ENCODE assay signal across 2 cellular contexts in genomic region chr12:54680374-54680773, GRCh38.
TF ChIP-seq lines count a peak whose summit lies in the region.

No MANE protein-coding gene starts in this region.

TF ChIP-seq in GM23338, 12 proteins besides CTCF, POLR2A, EP300 and RAD21:
- TF ChIP-seq ETS1 (IDR thresholded peaks at IDR 0.05) (no peak), EZH2phosphoT487 (IDR thresholded peaks at IDR 0.05; ENCODE audit: unreplicated experiment) (no peak), EZH2 (IDR thresholded peaks at IDR 0.05; ENCODE audit: low read depth, unreplicated experiment) (no peak)

TF ChIP-seq in GM12878, 131 proteins besides CTCF, POLR2A, EP300 and RAD21:
- no peak for TF ChIP-seq BHLHE40 (IDR thresholded peaks at IDR 0.05; ENCODE audit: borderline replicate concordance in 1 of 2, low read depth in 2 of 2, low read length in 1 of 2)
- TF ChIP-seq CBX5 (IDR thresholded peaks at IDR 0.05; ENCODE audit: low read depth) = no peak
- TF ChIP-seq RELB (IDR thresholded peaks at IDR 0.05; ENCODE audit: low read depth) = no peak
- TF ChIP-seq PAX5 (IDR thresholded peaks at IDR 0.05; ENCODE audit: borderline replicate concordance, low read depth, low read length) = no peak
- no peak for TF ChIP-seq SREBF2 (IDR thresholded peaks at IDR 0.05; ENCODE audit: low read length)
- no peak for TF ChIP-seq FOXM1 (IDR thresholded peaks at IDR 0.05; ENCODE audit: low read depth, low read length)
- TF ChIP-seq RAD51 (IDR thresholded peaks at IDR 0.05) = no peak
- no peak for TF ChIP-seq STAT3 (IDR thresholded peaks at IDR 0.05; ENCODE audit: low read depth, low read length)
- TF ChIP-seq BCL3 (IDR thresholded peaks at IDR 0.05; ENCODE audit: borderline replicate concordance, insufficient read depth, low read depth, low read length, poor library complexity, severe bottlenecking) = no peak
- TF ChIP-seq KAT2A (conservative IDR thresholded peaks at IDR 0.05; ENCODE audit: control insufficient read depth, low read depth, low read length) = no peak
